In the genomic region with DNA sequence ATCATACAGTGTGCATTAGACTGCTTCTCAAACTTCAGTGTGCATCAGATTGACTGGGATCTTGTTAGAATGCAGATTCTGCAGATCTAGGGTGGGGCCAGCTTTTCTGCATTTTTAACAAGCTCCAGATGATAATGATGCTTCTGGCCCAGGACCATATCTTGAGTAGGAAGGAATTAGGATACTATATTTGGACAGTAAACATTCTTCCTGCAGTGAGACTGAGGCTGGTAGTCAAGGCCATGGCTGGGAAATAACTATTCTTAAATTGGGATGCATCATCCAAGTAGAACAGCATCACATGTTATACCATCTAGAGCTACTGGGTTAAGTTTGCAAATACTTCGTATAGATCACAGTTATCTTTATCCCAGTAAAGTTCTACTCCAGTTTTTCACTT, we compare ENCODE assay signal across 30 cellular contexts. TPM values are rescaled to one million over a fixed set of nuclear protein-coding genes. Genes with fewer than 3 reads are reported as not detected.
A peak's percentile ranks its signal among the peaks of the same experiment; 100 is the strongest.
DNase-seq lines count a peak whose midpoint lies in the region; ATAC-seq, FAIRE-seq and TF ChIP-seq lines count a peak whose summit lies in the region.
"Had no signal": no experiment of that assay in that cellular context is flagged by ENCODE, and none has a peak within 500 bp of the region (broad histone marks: within the 10 kb centered on the region; RNA-seq: fewer than 3 reads in every experiment).

No MANE protein-coding gene starts in this region.

- no peak overlapping the region for H3K4me3 Mint-ChIP-seq in stimulated activated naive B cell treated with anti-CD40 and anti-IgM and Interleukin-4, amounts not matched to agents 10 μg/mL and 1 μg/mL and 100 μg/mL, for 72 hours
- no peak overlapping the region for H3K4me3 Mint-ChIP-seq in activated CD8-positive, alpha-beta memory T cell treated with anti-CD3 and anti-CD28 coated beads, Interleukin-2, amount 10 ng/mL, durations not matched to agents 7 days and 5 days
- H3K4me3 Mint-ChIP-seq: activated naive CD4-positive, alpha-beta T cell treated with anti-CD3 and anti-CD28 coated beads, Interleukin-2, amount 50 U/mL, for 24 hours; activated T-helper 1 cell treated with anti-CD3 and anti-CD28 coated beads, Interleukin-12 subunit alpha, Interleukin-12 subunit beta, Interleukin-2, Interleukin-4 antibody, amounts not matched to agents 30 ng/mL and 10 ng/mL and 1 ng/mL, durations not matched to agents 14 hours and 24 hours and 36 hours; neural progenitor cell; stimulated activated memory B cell treated with anti-CD40 and anti-IgM and Interleukin-4, amounts not matched to agents 10 μg/mL and 1 μg/mL and 100 μg/mL, for 72 hours; T-cell had no signal

- DNase-seq in SK-N-SH (no peak), fibroblast of villous mesenchyme (ENCODE audit: low read depth) (peak; percentile 85), NCI-H187 treated with DMSO at 0.1 percent for 48 hours (lab: John Stamatoyannopoulos, UW) (no peak), activated T-cell treated with anti-CD3 and anti-CD28 coated beads for 4 hours (no peak)
- DNase-seq in stimulated activated naive B cell treated with anti-CD40 and anti-IgM and Interleukin-4, amounts not matched to agents 10 μg/mL and 1 μg/mL and 100 μg/mL, for 72 hours: no peak
- DNase-seq in activated CD8-positive, alpha-beta memory T cell treated with anti-CD3 and anti-CD28 coated beads, Interleukin-2, amount 10 ng/mL, durations not matched to agents 7 days and 5 days: no peak
- DNase-seq: activated CD4-positive, alpha-beta T cell treated with anti-CD3 and anti-CD28 coated beads for 1 hour; activated CD8-positive, alpha-beta memory T cell treated with anti-CD3 and anti-CD28 coated beads for 24 hours; Calu3; EL; heart right ventricle; left ventricle myocardium inferior; mucosa of descending colon; NCI-H1105; NCI-H2081 treated with DMSO at 0.1 percent for 48 hours; NCI-H82; SHP77; stimulated activated CD4-positive, alpha-beta T cell treated with anti-CD3 and anti-CD28 coated beads, Interleukin-2, amount 100 ng/mL, for 24 hours; T-cell had no signal

- peak overlapping the region; percentile 71 for H3K27ac Mint-ChIP-seq in stimulated activated naive B cell treated with anti-CD40 and anti-IgM and Interleukin-4, amounts not matched to agents 10 μg/mL and 1 μg/mL and 100 μg/mL, for 72 hours
- no peak overlapping the region for H3K27ac Mint-ChIP-seq in activated CD8-positive, alpha-beta memory T cell treated with anti-CD3 and anti-CD28 coated beads, Interleukin-2, amount 10 ng/mL, durations not matched to agents 7 days and 5 days
- H3K27ac Mint-ChIP-seq: activated naive CD4-positive, alpha-beta T cell treated with anti-CD3 and anti-CD28 coated beads, Interleukin-2, amount 50 U/mL, for 24 hours; activated T-helper 1 cell treated with anti-CD3 and anti-CD28 coated beads, Interleukin-12 subunit alpha, Interleukin-12 subunit beta, Interleukin-2, Interleukin-4 antibody, amounts not matched to agents 30 ng/mL and 10 ng/mL and 1 ng/mL, durations not matched to agents 14 hours and 24 hours and 36 hours; neural progenitor cell; progenitor cell of endocrine pancreas; stimulated activated memory B cell treated with anti-CD40 and anti-IgM and Interleukin-4, amounts not matched to agents 10 μg/mL and 1 μg/mL and 100 μg/mL, for 72 hours had no signal

- H3K9me3 ChIP-seq in SK-N-SH: no peaks in the 10 kb centered on the region
- H3K9me3 ChIP-seq: BLaER1 treated with 17β-estradiol and CSF1 and Interleukin-3, amounts not matched to agents 10 nM and 100 nM; heart right ventricle; left ventricle myocardium inferior; mucosa of descending colon; thoracic aorta had no signal

- TF ChIP-seq CTCF in SK-N-SH (IDR thresholded peaks at IDR 0.05) (no peak), fibroblast of villous mesenchyme (IDR thresholded peaks at IDR 0.05; ENCODE audit: insufficient read depth, low read depth, low read length) (no peak)

- peaks cover 66 to 87% of the 10 kb centered on the region in 2 donors for H3K36me3 Mint-ChIP-seq in stimulated activated naive B cell treated with anti-CD40 and anti-IgM and Interleukin-4, amounts not matched to agents 10 μg/mL and 1 μg/mL and 100 μg/mL, for 72 hours
- peaks cover 55% of the 10 kb centered on the region for H3K36me3 Mint-ChIP-seq in activated CD8-positive, alpha-beta memory T cell treated with anti-CD3 and anti-CD28 coated beads, Interleukin-2, amount 10 ng/mL, durations not matched to agents 7 days and 5 days

- WGBS in SK-N-SH (ENCODE audit: low lambda C conversion rate): 50% methylated on average over 1 of the region's 1 CpG

- peaks cover 12 to 17% of the 10 kb centered on the region in 2 experiments for H3K4me1 ChIP-seq in SK-N-SH (ENCODE audit: control insufficient read depth in 1 of 2, insufficient read depth in 2 of 2, low read depth in 1 of 2, low read length in 1 of 2)

- H3K4me3 ChIP-seq in SK-N-SH (ENCODE audit: low read depth in 2 of 2, low read length in 1 of 2): no peak overlapping the region
- H3K4me3 ChIP-seq in fibroblast of villous mesenchyme (ENCODE audit: low read depth, low read length): no peak overlapping the region
- H3K4me3 ChIP-seq: BLaER1 treated with 17β-estradiol and CSF1 and Interleukin-3, amounts not matched to agents 10 nM and 100 nM; heart right ventricle; left ventricle myocardium inferior; mucosa of descending colon; neural progenitor cell; thoracic aorta had no signal

- no peak overlapping the region for H2AFZ ChIP-seq in SK-N-SH (ENCODE audit: low read depth)
- H2AFZ ChIP-seq: neural progenitor cell had no signal

- H3K4me1 Mint-ChIP-seq in stimulated activated naive B cell treated with anti-CD40 and anti-IgM and Interleukin-4, amounts not matched to agents 10 μg/mL and 1 μg/mL and 100 μg/mL, for 72 hours: peaks cover 25 to 47% of the 10 kb centered on the region in 2 donors
- peaks cover 6% of the 10 kb centered on the region for H3K4me1 Mint-ChIP-seq in activated CD8-positive, alpha-beta memory T cell treated with anti-CD3 and anti-CD28 coated beads, Interleukin-2, amount 10 ng/mL, durations not matched to agents 7 days and 5 days
- H3K4me1 Mint-ChIP-seq: neural progenitor cell, T-cell had no signal

- no peak overlapping the region for H3K4me2 ChIP-seq in SK-N-SH
- H3K4me2 ChIP-seq: neural progenitor cell had no signal

- no peak for ATAC-seq in stimulated activated naive B cell treated with anti-CD40 and anti-IgM and Interleukin-4, amounts not matched to agents 10 μg/mL and 1 μg/mL and 100 μg/mL, for 72 hours (replicated peaks)
- ATAC-seq in activated CD8-positive, alpha-beta memory T cell treated with anti-CD3 and anti-CD28 coated beads, Interleukin-2, amount 10 ng/mL, durations not matched to agents 7 days and 5 days: no peak
- ATAC-seq: mucosa of descending colon; stimulated activated memory B cell treated with anti-CD40 and anti-IgM and Interleukin-4, amounts not matched to agents 10 μg/mL and 1 μg/mL and 100 μg/mL, for 72 hours; T-cell had no signal

- no peaks in the 10 kb centered on the region for H3K79me2 ChIP-seq in SK-N-SH (ENCODE audit: insufficient read depth)

- POLR2A ChIA-PET in SK-N-SH (lab: Yijun Ruan, JAX): no interaction called here

- peak; percentile 85 for FAIRE-seq in G401.6 (lab: Jason Lieb, UNC)
- FAIRE-seq: GM18507, H1 had no signal

- peaks cover 42 to 49% of the 10 kb centered on the region in 2 experiments for H3K36me3 ChIP-seq in SK-N-SH (replicated peaks in 1 of 2; ENCODE audit: control insufficient read depth in 1 of 2, insufficient read depth in 2 of 2, low read length in 1 of 2)
- H3K36me3 ChIP-seq: neural progenitor cell had no signal

- CTCF ChIA-PET in SK-N-SH (lab: Yijun Ruan, JAX): interaction anchor here (0.9 to 1.8 kb wide), 4 partner anchors 14 to 46 kb away, joined by 3 to 11 read pairs (median 4); no protein-coding TSS in a partner anchor
- CTCF ChIA-PET in activated CD8-positive, alpha-beta memory T cell treated with anti-CD3 and anti-CD28 coated beads, Interleukin-2, amount 10 ng/mL, durations not matched to agents 7 days and 5 days (lab: Charles Lee): interaction anchor here (1.5 kb wide), 1 partner anchor 66 kb away, joined by 3 read pairs; no protein-coding TSS in a partner anchor

- peak overlapping the region; percentile 82 to 96 for H3K27ac ChIP-seq in SK-N-SH (ENCODE audit: low read depth in 2 of 2, low read length in 1 of 2)
- H3K27ac ChIP-seq: neural progenitor cell, thoracic aorta had no signal

- H3K9me2 ChIP-seq in SK-N-SH: no peaks in the 10 kb centered on the region

- no peaks in the 10 kb centered on the region for H3K27me3 ChIP-seq in SK-N-SH (ENCODE audit: insufficient read depth)
- H3K27me3 ChIP-seq: BLaER1 treated with 17β-estradiol and CSF1 and Interleukin-3, amounts not matched to agents 10 nM and 100 nM; heart right ventricle; neural progenitor cell had no signal

- H3K9ac ChIP-seq in SK-N-SH: no peak overlapping the region
- H3K9ac ChIP-seq: BLaER1 treated with 17β-estradiol and CSF1 and Interleukin-3, amounts not matched to agents 10 nM and 100 nM; neural progenitor cell had no signal

- peaks cover 12% of the 10 kb centered on the region for H3F3A ChIP-seq in SK-N-SH (replicated peaks; ENCODE audit: insufficient read depth)

- TF ChIP-seq RAD21 in SK-N-SH (IDR thresholded peaks at IDR 0.05; ENCODE audit: low read length): no peak

- no peak; a peak in 1 of 4 replicates for TF ChIP-seq EP300 in SK-N-SH (IDR thresholded peaks at IDR 0.05; ENCODE audit: borderline replicate concordance in 1 of 2, low read depth in 1 of 2, low read length in 1 of 2)

- H3K27me3 Mint-ChIP-seq in stimulated activated naive B cell treated with anti-CD40 and anti-IgM and Interleukin-4, amounts not matched to agents 10 μg/mL and 1 μg/mL and 100 μg/mL, for 72 hours: no peaks in the 10 kb centered on the region
- no peaks in the 10 kb centered on the region for H3K27me3 Mint-ChIP-seq in activated CD8-positive, alpha-beta memory T cell treated with anti-CD3 and anti-CD28 coated beads, Interleukin-2, amount 10 ng/mL, durations not matched to agents 7 days and 5 days
- H3K27me3 Mint-ChIP-seq: activated naive CD4-positive, alpha-beta T cell treated with anti-CD3 and anti-CD28 coated beads, Interleukin-2, amount 50 U/mL, for 24 hours; progenitor cell of endocrine pancreas; stimulated activated memory B cell treated with anti-CD40 and anti-IgM and Interleukin-4, amounts not matched to agents 10 μg/mL and 1 μg/mL and 100 μg/mL, for 72 hours; T-cell had no signal

- H3K9me3 Mint-ChIP-seq in stimulated activated naive B cell treated with anti-CD40 and anti-IgM and Interleukin-4, amounts not matched to agents 10 μg/mL and 1 μg/mL and 100 μg/mL, for 72 hours: peaks cover 2 to 4% of the 10 kb centered on the region in 2 donors
- H3K9me3 Mint-ChIP-seq in activated CD8-positive, alpha-beta memory T cell treated with anti-CD3 and anti-CD28 coated beads, Interleukin-2, amount 10 ng/mL, durations not matched to agents 7 days and 5 days (ENCODE audit: low read depth): no peaks in the 10 kb centered on the region
- H3K9me3 Mint-ChIP-seq: activated naive CD4-positive, alpha-beta T cell treated with anti-CD3 and anti-CD28 coated beads, Interleukin-2, amount 50 U/mL, for 24 hours; activated T-helper 1 cell treated with anti-CD3 and anti-CD28 coated beads, Interleukin-12 subunit alpha, Interleukin-12 subunit beta, Interleukin-2, Interleukin-4 antibody, amounts not matched to agents 30 ng/mL and 10 ng/mL and 1 ng/mL, durations not matched to agents 14 hours and 24 hours and 36 hours; neural progenitor cell; stimulated activated memory B cell treated with anti-CD40 and anti-IgM and Interleukin-4, amounts not matched to agents 10 μg/mL and 1 μg/mL and 100 μg/mL, for 72 hours; T-cell had no signal

- no peaks in the 10 kb centered on the region for H4K20me1 ChIP-seq in SK-N-SH (ENCODE audit: insufficient read depth)

RNA-seq across cellular contexts. Expression of a gene that starts 28.4 kb away (rescaled TPM):
- 25.3 and 38.5 TPM in 2 replicates for polyA plus RNA-seq in SK-N-SH (2012; rRNA removed)
- polyA plus RNA-seq in SK-N-SH (2012; cell fraction: cytosol; rRNA removed): 22.3 and 27.1 TPM in 2 replicates
- 44.4 and 47.1 TPM in 2 replicates for polyA plus RNA-seq in SK-N-SH (2012; cell fraction: nucleus; rRNA removed)
- total RNA-seq in fibroblast of villous mesenchyme: 189 and 260 TPM in 2 replicates
- total RNA-seq in activated CD8-positive, alpha-beta memory T cell treated with anti-CD3 and anti-CD28 coated beads, Interleukin-2, amount 10 ng/mL, durations not matched to agents 7 days and 5 days: 1 to 10 TPM in 1 of 2 experiments, under 1 TPM in 1; 0.88 to 3.2 TPM

RNA-seq across cellular contexts. Expression of a gene that starts 45.2 kb away (rescaled TPM):
- 0.25 and 0.41 TPM in 2 replicates for polyA plus RNA-seq in SK-N-SH (2012; rRNA removed)
- polyA plus RNA-seq in SK-N-SH (2012; cell fraction: cytosol; rRNA removed): 0.35 and 0.46 TPM in 2 replicates
- polyA plus RNA-seq in SK-N-SH (2012; cell fraction: nucleus; rRNA removed): 0.02 and 0.17 TPM in 2 replicates
- total RNA-seq in fibroblast of villous mesenchyme: 109 and 159 TPM in 2 replicates
- not detected for total RNA-seq in activated CD8-positive, alpha-beta memory T cell treated with anti-CD3 and anti-CD28 coated beads, Interleukin-2, amount 10 ng/mL, durations not matched to agents 7 days and 5 days
- total RNA-seq: activated T-helper 1 cell treated with anti-CD3 and anti-CD28 coated beads, Interleukin-12 subunit alpha, Interleukin-12 subunit beta, Interleukin-2, Interleukin-4 antibody, amounts not matched to agents 30 ng/mL and 10 ng/mL and 1 ng/mL, durations not matched to agents 14 hours and 24 hours and 36 hours; Calu3; epithelial cell of proximal tubule; H1; progenitor cell of endocrine pancreas had no signal
- polyA plus RNA-seq: H1 had no signal

Comparison
In these comparisons a context has a peak if more than half of its experiments do, and no peak if none do; other contexts are left out.
1. RNA of a gene that starts 28.4 kb away (total RNA-seq): 189 to 260 TPM in fibroblast of villous mesenchyme; 0.88 to 3.2 TPM in activated CD8-positive, alpha-beta memory T cell treated with anti-CD3 and anti-CD28 coated beads, Interleukin-2, amount 10 ng/mL, durations not matched to agents 7 days and 5 days; every median in the first group is over 10 times any median in the second.
2. RNA of a gene that starts 45.2 kb away (total RNA-seq): 109 to 159 TPM in fibroblast of villous mesenchyme; not detected in activated CD8-positive, alpha-beta memory T cell treated with anti-CD3 and anti-CD28 coated beads, Interleukin-2, amount 10 ng/mL, durations not matched to agents 7 days and 5 days; every median in the first group is over 100 times any median in the second.